In the genomic region with DNA sequence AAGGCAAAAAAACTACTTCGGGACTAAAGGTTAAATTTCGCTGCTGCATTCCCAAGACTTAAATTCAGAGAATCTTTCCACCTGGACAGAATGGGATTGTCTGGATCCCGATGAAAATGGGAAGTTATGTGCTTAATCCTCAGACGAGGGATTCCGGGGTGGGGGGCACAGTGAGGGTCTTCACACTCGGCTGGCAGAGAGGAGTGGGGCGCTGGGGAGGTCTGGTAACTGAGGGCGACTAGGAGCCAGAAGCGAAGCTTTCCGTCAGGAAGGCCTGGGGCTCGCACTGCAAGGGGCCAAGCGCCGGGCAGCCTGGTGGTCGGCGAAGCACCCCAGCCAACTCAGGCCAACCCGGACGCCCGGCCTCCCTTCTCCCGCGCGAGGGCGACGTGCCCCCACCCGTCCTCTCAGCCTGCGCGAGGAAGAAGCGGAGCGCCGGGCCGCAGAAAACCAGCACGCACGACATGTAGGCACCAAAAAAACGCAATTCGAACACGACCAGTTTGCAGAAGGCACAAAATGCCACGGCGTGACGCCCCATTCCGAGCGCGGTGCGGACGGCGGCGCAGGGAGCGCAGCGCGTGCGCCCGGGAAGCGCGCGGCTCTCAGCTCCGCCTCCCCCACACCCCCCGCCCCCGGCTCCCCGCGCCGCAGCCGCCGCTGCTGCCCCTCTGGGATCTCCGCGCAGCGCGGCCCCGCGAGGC, we compare ENCODE assay signal across 8 cellular contexts.
DNase-seq lines count a peak whose midpoint lies in the region; ATAC-seq and TF ChIP-seq lines count a peak whose summit lies in the region.

No MANE protein-coding gene starts in this region.

- no peaks in the 10 kb centered on the region for H3K4me1 ChIP-seq in endocrine pancreas (ENCODE audit: control insufficient read depth, insufficient read depth, low read length)
- H3K4me1 ChIP-seq in mononuclear cell (ENCODE audit: insufficient read depth, low read length), result peaks cover 15% of the 10 kb centered on the region

- H3K4me3 Mint-ChIP-seq in type B pancreatic cell, result peak overlapping the region; percentile 96

- no peaks in the 10 kb centered on the region for H3K9me3 ChIP-seq in endocrine pancreas (ENCODE audit: control insufficient read depth, low read length)
- H3K9me3 ChIP-seq in mononuclear cell (ENCODE audit: low read depth, low read length), result no peaks in the 10 kb centered on the region

- peak overlapping the region; percentile 86 for H3K4me3 ChIP-seq in GM06990 (replicated peaks; ENCODE audit: low read depth, low read length)
- H3K4me3 ChIP-seq in endocrine pancreas (ENCODE audit: control insufficient read depth, insufficient read depth, low read length), result peak overlapping the region; percentile 93
- peak overlapping the region; percentile 56 for H3K4me3 ChIP-seq in mononuclear cell (ENCODE audit: low read length)

- peaks cover 7% of the 10 kb centered on the region for H3K36me3 Mint-ChIP-seq in type B pancreatic cell

- H3K27ac Mint-ChIP-seq in type B pancreatic cell, result peak overlapping the region; percentile 85

- DNase-seq in GM06990 (ENCODE audit: extremely low read depth, insufficient read length), result no peak
- DNase-seq in type B pancreatic cell (ENCODE audit: extremely low spot score, unreplicated experiment), result peak; percentile 82
- DNase-seq in kidney glomerular epithelial cell (lab: John Stamatoyannopoulos, UW), result no peak

- peak overlapping the region; percentile 70 for H3K9ac ChIP-seq in endocrine pancreas (ENCODE audit: control insufficient read depth, insufficient read depth, low read length)

- H3K36me3 ChIP-seq in GM06990 (ENCODE audit: control insufficient read depth, insufficient read depth, low read length), result no peaks in the 10 kb centered on the region
- no peaks in the 10 kb centered on the region for H3K36me3 ChIP-seq in endocrine pancreas (ENCODE audit: control insufficient read depth, insufficient read depth, low read length)

- ATAC-seq in GM19351 (IDR thresholded peaks at IDR 0.05; ENCODE audit: unreplicated experiment) (peak; percentile 42), HG03432 (IDR thresholded peaks at IDR 0.05; ENCODE audit: unreplicated experiment) (peak; percentile 78), SK-N-SH treated with all-trans-retinoic acid at 6 μM for 48 hours (peak; percentile 89)

- TF ChIP-seq CTCF in GM06990 (IDR thresholded peaks at IDR 0.05; ENCODE audit: insufficient read depth, low read length, poor library complexity, severe bottlenecking), result peak; percentile 55
- TF ChIP-seq CTCF in type B pancreatic cell (conservative IDR thresholded peaks at IDR 0.05), result peak; percentile 23

- peaks cover 17% of the 10 kb centered on the region for H3K27me3 Mint-ChIP-seq in type B pancreatic cell

- H3K27me3 ChIP-seq in GM06990 (replicated peaks; ENCODE audit: control insufficient read depth, insufficient read depth, low read length), result no peaks in the 10 kb centered on the region
- no peaks in the 10 kb centered on the region for H3K27me3 ChIP-seq in endocrine pancreas (ENCODE audit: control insufficient read depth, insufficient read depth, low read length)
- H3K27me3 ChIP-seq in mononuclear cell (ENCODE audit: insufficient read depth, low read length), result no peaks in the 10 kb centered on the region

- H3K9me3 Mint-ChIP-seq in type B pancreatic cell, result peaks cover 6% of the 10 kb centered on the region

- peaks cover 18% of the 10 kb centered on the region for H3K4me1 Mint-ChIP-seq in type B pancreatic cell (ENCODE audit: unreplicated experiment)

TF ChIP-seq in SK-N-SH treated with all-trans-retinoic acid at 6 μM for 48 hours, 23 proteins besides CTCF, POLR2A, EP300 and RAD21:
- no peak for TF ChIP-seq ESRRG (CRISPR knock-in tag; IDR thresholded peaks at IDR 0.05)
- TF ChIP-seq SNAI2 (CRISPR knock-in tag; IDR thresholded peaks at IDR 0.05), result no peak
- TF ChIP-seq OSR1 (CRISPR knock-in tag; IDR thresholded peaks at IDR 0.05), result no peak
- no peak for TF ChIP-seq BACH2 (CRISPR knock-in tag; IDR thresholded peaks at IDR 0.05; ENCODE audit: borderline replicate concordance)
- no peak for TF ChIP-seq RARB (CRISPR knock-in tag; IDR thresholded peaks at IDR 0.05)
- TF ChIP-seq ZC3H10 (CRISPR knock-in tag; IDR thresholded peaks at IDR 0.05), result no peak
- TF ChIP-seq, protein P1, sequence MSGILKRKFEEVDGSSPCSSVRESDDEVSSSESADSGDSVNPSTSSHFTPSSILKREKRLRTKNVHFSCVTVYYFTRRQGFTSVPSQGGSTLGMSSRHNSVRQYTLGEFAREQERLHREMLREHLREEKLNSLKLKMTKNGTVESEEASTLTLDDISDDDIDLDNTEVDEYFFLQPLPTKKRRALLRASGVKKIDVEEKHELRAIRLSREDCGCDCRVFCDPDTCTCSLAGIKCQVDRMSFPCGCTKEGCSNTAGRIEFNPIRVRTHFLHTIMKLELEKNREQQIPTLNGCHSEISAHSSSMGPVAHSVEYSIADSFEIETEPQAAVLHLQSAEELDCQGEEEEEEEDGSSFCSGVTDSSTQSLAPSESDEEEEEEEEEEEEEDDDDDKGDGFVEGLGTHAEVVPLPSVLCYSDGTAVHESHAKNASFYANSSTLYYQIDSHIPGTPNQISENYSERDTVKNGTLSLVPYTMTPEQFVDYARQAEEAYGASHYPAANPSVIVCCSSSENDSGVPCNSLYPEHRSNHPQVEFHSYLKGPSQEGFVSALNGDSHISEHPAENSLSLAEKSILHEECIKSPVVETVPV (CRISPR knock-in tag; IDR thresholded peaks at IDR 0.05), result no peak
- TF ChIP-seq ZNF70 (CRISPR knock-in tag; IDR thresholded peaks at IDR 0.05), result no peak
